8 cellular contexts compared by ENCODE assay signal in genomic region chr11:12677131-12677530, GRCh38. TPM values are rescaled to one million over a fixed set of nuclear protein-coding genes. Genes with fewer than 3 reads are reported as not detected.
A peak's percentile ranks its signal among the peaks of the same experiment; 100 is the strongest.
DNase-seq lines count a peak whose midpoint lies in the region; ATAC-seq and TF ChIP-seq lines count a peak whose summit lies in the region.

No MANE protein-coding gene starts in this region.

- peak overlapping the region; percentile 82; the same call in 1 of the 2 replicates for H3K9ac ChIP-seq in ES-I3 (ENCODE audit: low read depth, low read length)

- in situ Hi-C loops in Panc1 (cut with HindIII; ENCODE audit: low pct_unique_long_range_greater_than_20kb, low sequenced_read_pairs) = no loop called here

- no peaks in the 10 kb centered on the region for H3K9me3 Mint-ChIP-seq in activated naive CD8-positive, alpha-beta T cell treated with anti-CD3 and anti-CD28 coated beads for 36 hours

- no peak overlapping the region for H3K4me3 Mint-ChIP-seq in activated naive CD8-positive, alpha-beta T cell treated with anti-CD3 and anti-CD28 coated beads for 36 hours

- ATAC-seq in Panc1 = no peak
- ATAC-seq in HG02885 (IDR thresholded peaks at IDR 0.05; ENCODE audit: poor library complexity, unreplicated experiment) = no peak
- no peak for ATAC-seq in HG03135 (IDR thresholded peaks at IDR 0.05; ENCODE audit: unreplicated experiment)

- intact Hi-C loops in Panc1 (cut with micrococcal nuclease; ENCODE audit: unreplicated experiment) = loop anchor here (5.0 to 10.0 kb wide), 2 partner anchors 262 to 345 kb away; no protein-coding TSS in a partner anchor

- BruUV-seq in Panc1 (replicated peaks; lab: Mats Ljungman, UMichigan) = no TSS peak

- no peaks in the 10 kb centered on the region for H3K36me3 ChIP-seq in ES-I3 (ENCODE audit: insufficient read depth, low read length)
- no peaks in the 10 kb centered on the region; the same call in none of the 2 replicates for H3K36me3 ChIP-seq in Panc1 (ENCODE audit: control insufficient read depth, insufficient read depth, low read length)

- H3K27ac ChIP-seq in Panc1 (ENCODE audit: low read length) = peak overlapping the region; percentile 90

- H3K4me1 Mint-ChIP-seq in activated naive CD8-positive, alpha-beta T cell treated with anti-CD3 and anti-CD28 coated beads for 36 hours = peaks cover 15% of the 10 kb centered on the region

- H3K36me3 Mint-ChIP-seq in activated naive CD8-positive, alpha-beta T cell treated with anti-CD3 and anti-CD28 coated beads for 36 hours = no peaks in the 10 kb centered on the region

- no peak for DNase-seq in Panc1 (ENCODE audit: low read depth, low spot score)
- peak; percentile 45 for DNase-seq in fibroblast of peridontal ligament (ENCODE audit: extremely low read depth)
- DNase-seq in retinal pigment epithelial cell (ENCODE audit: low read depth) = no peak
- DNase-seq in activated CD4-positive, alpha-beta T cell treated with anti-CD3 and anti-CD28 coated beads, Interleukin-2, amount 50 U/mL, for 48 hours = no peak
- DNase-seq in activated naive CD8-positive, alpha-beta T cell treated with anti-CD3 and anti-CD28 coated beads for 36 hours = no peak

- H3K27ac Mint-ChIP-seq in activated naive CD8-positive, alpha-beta T cell treated with anti-CD3 and anti-CD28 coated beads for 36 hours = no peak overlapping the region

- H3K4me1 ChIP-seq in ES-I3 (ENCODE audit: insufficient read depth, low read length) (peaks cover 39% of the 10 kb centered on the region), Panc1 (ENCODE audit: control insufficient read depth, insufficient read depth, low read length) (peaks cover 62% of the 10 kb centered on the region)

- CTCF ChIA-PET in Panc1 (lab: Charles Lee) = no interaction called here

- TF ChIP-seq CTCF in Panc1 (IDR thresholded peaks at IDR 0.05) (no peak), retinal pigment epithelial cell (conservative IDR thresholded peaks at IDR 0.05; ENCODE audit: low read depth, low read length) (no peak)

- POLR2A ChIA-PET in Panc1 (lab: Charles Lee) = interaction anchor here (0.6 kb wide), 1 partner anchor 53 kb away, joined by 3 read pairs; no protein-coding TSS in a partner anchor

- H3K4me3 ChIP-seq in Panc1 (ENCODE audit: low read depth in 2 of 2, low read length in 2 of 2) = peak overlapping the region; percentile 78 to 82
- H3K4me3 ChIP-seq in retinal pigment epithelial cell (ENCODE audit: low read length) = peak overlapping the region; percentile 92

- H3K9me3 ChIP-seq in ES-I3 (ENCODE audit: control insufficient read depth, insufficient read depth, low read length) (no peaks in the 10 kb centered on the region), Panc1 (ENCODE audit: control insufficient read depth, insufficient read depth, low read depth, low read length) (no peaks in the 10 kb centered on the region)

- peaks cover 85% of the 10 kb centered on the region for H3K27me3 Mint-ChIP-seq in activated naive CD8-positive, alpha-beta T cell treated with anti-CD3 and anti-CD28 coated beads for 36 hours

- no peaks in the 10 kb centered on the region for H3K27me3 ChIP-seq in Panc1 (ENCODE audit: control insufficient read depth, insufficient read depth, low read length)

RNA-seq across cellular contexts. Expression of gene TEAD1, which starts 2.9 kb away (rescaled TPM):
- total RNA-seq in Panc1 (2021; ENCODE audit: unreplicated experiment) = 102 TPM
- 37.0 TPM for polyA plus RNA-seq in Panc1 (2012; ENCODE audit: insufficient read length)
- under 1 TPM; 0.43 to 0.68 TPM for total RNA-seq in activated naive CD8-positive, alpha-beta T cell treated with anti-CD3 and anti-CD28 coated beads for 36 hours

Comparison
In these comparisons a context has a peak if more than half of its experiments do, and no peak if none do; other contexts are left out.
1. RNA of gene TEAD1, which starts 2.9 kb away (total RNA-seq): 102 TPM in Panc1 (single experiment); 0.43 to 0.68 TPM in activated naive CD8-positive, alpha-beta T cell treated with anti-CD3 and anti-CD28 coated beads for 36 hours; every median in the first group is over 10 times any median in the second.